ENCODE assay signal across 9 cellular contexts in genomic region chr13:37640499-37640898, GRCh38. TPM values are rescaled to one million over a fixed set of nuclear protein-coding genes. Genes with fewer than 3 reads are reported as not detected.
DNase-seq lines count a peak whose midpoint lies in the region; ATAC-seq and TF ChIP-seq lines count a peak whose summit lies in the region.
"Had no signal": no experiment of that assay in that cellular context is flagged by ENCODE, and none has a peak within 500 bp of the region (broad histone marks: within the 10 kb centered on the region; RNA-seq: fewer than 3 reads in every experiment).

No MANE protein-coding gene starts in this region.

- H3K4me3 ChIP-seq in heart left ventricle (no peak overlapping the region), uterus (no peak overlapping the region)

- no peak for TF ChIP-seq POLR2A in heart left ventricle (IDR thresholded peaks at IDR 0.05)
- no peak for TF ChIP-seq POLR2A in uterus (IDR thresholded peaks at IDR 0.05)

- DNase-seq in heart left ventricle (no peak), Right ventricle myocardium superior (no peak), SK-MEL-5 (ENCODE audit: low read depth, low spot score) (peak; percentile 51), foreskin keratinocyte (peak in 1 of 2 donors; percentile 45), uterus (no peak), germinal center (ENCODE audit: low spot score) (no peak)
- DNase-seq: DMS79 treated with DMSO at 0.1 percent for 48 hours had no signal

- intact Hi-C loops in heart left ventricle (cut with DNase I): loop anchor here in 2 of 10 donors (5.0 to 10.0 kb wide), 3 partner anchors 884 to 942 kb away; no protein-coding TSS in a partner anchor
- intact Hi-C loops in Right ventricle myocardium superior (cut with DNase I): no loop called here
- intact Hi-C loops in uterus (cut with DNase I; ENCODE audit: low total_unique reads): no loop called here

- no peak for ATAC-seq in heart left ventricle
- ATAC-seq in Right ventricle myocardium superior (ENCODE audit: poor library complexity): no peak
- ATAC-seq in foreskin keratinocyte: peak; percentile 90
- ATAC-seq in HG03457 (IDR thresholded peaks at IDR 0.05; ENCODE audit: unreplicated experiment): no peak
- no peak for ATAC-seq in GM21526 (IDR thresholded peaks at IDR 0.05; ENCODE audit: low FRiP score, unreplicated experiment)

- no peaks in the 10 kb centered on the region for H3K4me1 ChIP-seq in heart left ventricle
- H3K4me1 ChIP-seq in foreskin keratinocyte: no peaks in the 10 kb centered on the region
- H3K4me1 ChIP-seq in uterus: no peaks in the 10 kb centered on the region

- H3K27me3 ChIP-seq in heart left ventricle (no peaks in the 10 kb centered on the region), foreskin keratinocyte (no peaks in the 10 kb centered on the region), uterus (no peaks in the 10 kb centered on the region)

- H3K9me3 ChIP-seq in heart left ventricle (no peaks in the 10 kb centered on the region), uterus (no peaks in the 10 kb centered on the region)

- in situ Hi-C loops in SK-MEL-5 (cut with HindIII; ENCODE audit: low pct_unique_long_range_greater_than_20kb, low sequenced_read_pairs): no loop called here

- no peak overlapping the region for H3K27ac ChIP-seq in heart left ventricle
- H3K27ac ChIP-seq in foreskin keratinocyte: no peak overlapping the region
- H3K27ac ChIP-seq in uterus: no peak overlapping the region

- peak in 11 of 12 donors; percentile 16 to 56 (median 35) for TF ChIP-seq CTCF in heart left ventricle (IDR thresholded peaks at IDR 0.05)
- TF ChIP-seq CTCF in foreskin keratinocyte (conservative IDR thresholded peaks at IDR 0.05): peak; percentile 91
- peak; percentile 36 to 56 (median 40) for TF ChIP-seq CTCF in uterus (IDR thresholded peaks at IDR 0.05)

- H3K36me3 ChIP-seq in heart left ventricle: no peaks in the 10 kb centered on the region
- no peaks in the 10 kb centered on the region for H3K36me3 ChIP-seq in uterus

- WGBS in heart left ventricle, 4 donors: 13 to 18% (median 17%) methylated on average over 2 of the region's 2 CpGs

RNA-seq across cellular contexts. Expression of gene POSTN, which starts 41.9 kb away (rescaled TPM):
- 100 to 1,000 TPM in 1 of 9 donors, 10 to 100 TPM in 7, 1 to 10 TPM in 1; 8.7 to 102 (median 22.9) TPM for total RNA-seq in heart left ventricle
- polyA plus RNA-seq in heart left ventricle: 10 to 100 TPM; 24.2 to 27.5 TPM
- total RNA-seq in Right ventricle myocardium superior: 10.0 TPM
- total RNA-seq in SK-MEL-5 (2014; rRNA removed; shearing (Covaris generic)): not detected in 2 replicates
- not detected in 2 replicates for polyA plus RNA-seq in SK-MEL-5 (2015; cell fraction: cytosol; rRNA removed)
- polyA plus RNA-seq in SK-MEL-5 (2015; cell fraction: nucleus; rRNA removed): not detected in 2 replicates
- total RNA-seq in foreskin keratinocyte: 1.8 and 12.7 TPM in 2 replicates
- 1.0 and 8.3 TPM in 2 replicates for polyA plus RNA-seq in foreskin keratinocyte
- 100 to 1,000 TPM in 1 of 4 donors, 10 to 100 TPM in 3; 67.9 to 778 (median 76.4) TPM for total RNA-seq in uterus

Comparison
In these comparisons a context has a peak if more than half of its experiments do, and no peak if none do; other contexts are left out.
1. CTCF ChIP-seq: peak in every context shown above with its lines; median percentile 91 in foreskin keratinocyte; 40 in uterus; 35 in heart left ventricle.